Comparison of ENCODE assay signal across 1 cellular context in the genomic region with DNA sequence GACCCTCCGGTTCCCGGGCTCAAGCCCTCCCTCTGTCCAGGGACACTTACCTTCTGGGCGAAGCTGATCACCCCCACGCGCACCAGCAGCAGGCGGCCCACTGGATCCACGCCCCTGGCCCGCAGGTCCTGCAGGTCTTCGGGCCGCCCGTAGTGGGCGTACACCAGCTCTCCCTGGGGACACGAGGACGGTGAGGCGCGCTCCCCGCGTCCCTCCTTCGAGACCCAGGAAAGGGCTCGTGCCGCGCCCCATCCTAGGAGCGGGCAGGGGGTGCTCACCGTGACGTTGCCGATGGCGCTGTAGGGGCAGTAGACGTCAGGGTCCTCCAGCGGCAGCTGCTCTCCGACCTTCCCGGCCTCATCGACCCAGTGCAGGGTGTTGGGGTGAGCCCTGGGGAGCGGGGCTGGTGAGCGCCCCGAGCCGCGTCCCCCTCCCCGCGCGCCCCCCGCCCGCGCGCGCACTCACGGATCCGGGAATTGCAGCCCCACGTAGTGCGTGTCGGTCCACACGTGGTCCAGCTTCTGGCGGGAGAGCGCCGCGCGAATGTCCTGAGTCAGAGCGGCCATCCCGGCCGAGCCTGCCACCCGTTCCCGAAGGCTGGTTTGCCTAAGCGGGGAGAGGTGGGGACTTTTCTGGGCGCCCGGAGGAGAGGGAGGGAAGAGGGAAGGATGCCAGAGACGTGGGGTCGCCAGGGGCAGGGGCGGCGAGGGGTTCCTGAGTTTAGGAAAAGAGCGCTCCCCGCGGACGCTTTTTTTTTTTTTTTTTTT.
TF ChIP-seq lines count a peak whose summit lies in the region.

No MANE protein-coding gene starts in this region.

TF ChIP-seq in GM12878, 131 proteins besides CTCF, POLR2A, EP300 and RAD21 (continued from another document):
- TF ChIP-seq CUX1 (IDR thresholded peaks at IDR 0.05; ENCODE audit: insufficient replicate concordance, low read depth, low read length) = no peak
- no peak for TF ChIP-seq POU2F2 (IDR thresholded peaks at IDR 0.05; ENCODE audit: borderline replicate concordance, low read depth, low read length)
- TF ChIP-seq MEF2B (IDR thresholded peaks at IDR 0.05; ENCODE audit: partially characterized antibody, poor library complexity, severe bottlenecking) = peak; percentile 96
- no peak for TF ChIP-seq MTA3 (IDR thresholded peaks at IDR 0.05; ENCODE audit: borderline replicate concordance, low read length)
- TF ChIP-seq RBBP5 (conservative IDR thresholded peaks at IDR 0.05) = no peak
- no peak for TF ChIP-seq TAF1 (IDR thresholded peaks at IDR 0.05; ENCODE audit: borderline replicate concordance, low read depth, low read length)
- no peak for TF ChIP-seq FOS (IDR thresholded peaks at IDR 0.05; ENCODE audit: borderline replicate concordance, extremely low read depth, insufficient read length)
- no peak for TF ChIP-seq NR2F1 (conservative IDR thresholded peaks at IDR 0.05)
- TF ChIP-seq BCLAF1 (IDR thresholded peaks at IDR 0.05) = no peak
- peak in 1 of 2 experiments; percentile 72; a peak in 1 of 4 replicates for TF ChIP-seq BHLHE40 (IDR thresholded peaks at IDR 0.05; ENCODE audit: borderline replicate concordance in 1 of 2, low read depth in 2 of 2, low read length in 1 of 2)
- TF ChIP-seq, protein P1, sequence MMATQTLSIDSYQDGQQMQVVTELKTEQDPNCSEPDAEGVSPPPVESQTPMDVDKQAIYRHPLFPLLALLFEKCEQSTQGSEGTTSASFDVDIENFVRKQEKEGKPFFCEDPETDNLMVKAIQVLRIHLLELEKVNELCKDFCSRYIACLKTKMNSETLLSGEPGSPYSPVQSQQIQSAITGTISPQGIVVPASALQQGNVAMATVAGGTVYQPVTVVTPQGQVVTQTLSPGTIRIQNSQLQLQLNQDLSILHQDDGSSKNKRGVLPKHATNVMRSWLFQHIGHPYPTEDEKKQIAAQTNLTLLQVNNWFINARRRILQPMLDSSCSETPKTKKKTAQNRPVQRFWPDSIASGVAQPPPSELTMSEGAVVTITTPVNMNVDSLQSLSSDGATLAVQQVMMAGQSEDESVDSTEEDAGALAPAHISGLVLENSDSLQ (IDR thresholded peaks at IDR 0.05) = no peak
- TF ChIP-seq PAX5 (IDR thresholded peaks at IDR 0.05; ENCODE audit: borderline replicate concordance, low read depth, low read length) = no peak
- peak; percentile 48 for TF ChIP-seq IKZF1 (conservative IDR thresholded peaks at IDR 0.05)
- no peak for TF ChIP-seq NFIC (IDR thresholded peaks at IDR 0.05; ENCODE audit: low read depth, low read length)
- peak; percentile 70 for TF ChIP-seq ZNF384 (IDR thresholded peaks at IDR 0.05; ENCODE audit: borderline replicate concordance, low read depth, low read length)
- TF ChIP-seq E2F4 (IDR thresholded peaks at IDR 0.05; ENCODE audit: low read depth, low read length) = no peak
- no peak for TF ChIP-seq ZNF622 (IDR thresholded peaks at IDR 0.05)
- TF ChIP-seq CBFB (IDR thresholded peaks at IDR 0.05; ENCODE audit: low read depth) = no peak
- TF ChIP-seq IRF4 (IDR thresholded peaks at IDR 0.05; ENCODE audit: low read depth, low read length) = no peak
- TF ChIP-seq RUNX3 (IDR thresholded peaks at IDR 0.05; ENCODE audit: low read length) = no peak
- TF ChIP-seq BACH1 (IDR thresholded peaks at IDR 0.05; ENCODE audit: borderline replicate concordance) = 0 out of 2 replicates have a peak, but pooled peaks have one; percentile 34
- TF ChIP-seq NFXL1 (IDR thresholded peaks at IDR 0.05; ENCODE audit: borderline replicate concordance) = no peak
- TF ChIP-seq GABPA (IDR thresholded peaks at IDR 0.05; ENCODE audit: low read depth) = no peak
- TF ChIP-seq ATF7 (IDR thresholded peaks at IDR 0.05; ENCODE audit: low read depth) = no peak
- TF ChIP-seq PAX8 (IDR thresholded peaks at IDR 0.05) = no peak
- no peak for TF ChIP-seq HSF1 (IDR thresholded peaks at IDR 0.05; ENCODE audit: low read depth, low read length)
- no peak for TF ChIP-seq CHD2 (IDR thresholded peaks at IDR 0.05; ENCODE audit: borderline replicate concordance, low read depth, low read length)
- no peak for TF ChIP-seq SRF (IDR thresholded peaks at IDR 0.05; ENCODE audit: low read depth in 2 of 2, low read length in 2 of 2)
